ENCODE assay signal across 28 cellular contexts in the genomic region with DNA sequence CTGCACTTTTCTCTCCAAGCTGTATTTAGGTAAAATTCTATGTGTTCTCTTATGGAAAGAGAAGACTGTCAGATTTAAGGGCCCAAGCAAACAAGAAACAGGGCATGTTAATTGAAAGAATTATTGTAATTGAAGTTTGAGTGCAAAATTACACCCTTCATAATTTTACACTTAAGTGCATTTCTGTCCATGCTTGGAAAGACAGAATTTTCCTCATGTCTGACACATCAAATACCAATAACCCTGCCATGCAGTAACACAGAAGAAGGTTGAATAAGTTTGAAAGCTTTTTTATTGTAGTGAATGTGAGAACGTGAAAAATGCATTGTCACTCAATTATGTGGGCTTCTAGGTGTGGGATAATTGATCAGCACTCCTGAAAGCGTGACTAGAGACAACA.
"Had no signal": no experiment of that assay in that cellular context is flagged by ENCODE, and none has a peak within 500 bp of the region (broad histone marks: within the 10 kb centered on the region; RNA-seq: fewer than 3 reads in every experiment).

No MANE protein-coding gene starts in this region.

- H3K4me1 Mint-ChIP-seq: activated naive CD4-positive, alpha-beta T cell treated with anti-CD3 and anti-CD28 coated beads, Interleukin-2, amount 10 ng/mL, durations not matched to agents 7 days and 5 days; endodermal cell; stimulated activated effector memory CD8-positive, alpha-beta T cell treated with anti-CD3 and anti-CD28 coated beads, Interleukin-12 subunit alpha, Interleukin-12 subunit beta, amount 100 ng/mL, for 72 hours had no signal

- H3K9me3 ChIP-seq: esophagus muscularis mucosa, neutrophil, ovary, prostate gland, sigmoid colon, uterus had no signal

- H3K27me3 ChIP-seq: esophagus muscularis mucosa, foreskin keratinocyte, neutrophil, ovary, sigmoid colon, uterus had no signal

- H3K9me3 Mint-ChIP-seq: activated naive CD4-positive, alpha-beta T cell treated with anti-CD3 and anti-CD28 coated beads, Interleukin-2, amount 10 ng/mL, durations not matched to agents 7 days and 5 days; activated T-helper 1 cell treated with anti-CD3 and anti-CD28 coated beads, Interleukin-12 subunit alpha, Interleukin-12 subunit beta, Interleukin-2, Interleukin-4 antibody, amounts not matched to agents 30 ng/mL and 10 ng/mL and 1 ng/mL, durations not matched to agents 14 hours and 24 hours and 36 hours; endodermal cell; stimulated activated effector memory CD8-positive, alpha-beta T cell treated with anti-CD3 and anti-CD28 coated beads, Interleukin-12 subunit alpha, Interleukin-12 subunit beta, amount 100 ng/mL, for 72 hours; stimulated activated naive CD8-positive, alpha-beta T cell treated with anti-CD3 and anti-CD28 coated beads, Interleukin-15, Interleukin-2, amounts not matched to agents 100 ng/mL and 50 ng/mL, for 24 hours; T-helper 1 cell treated with Interleukin-12 subunit alpha and Interleukin-12 subunit beta and Interleukin-4 antibody, amounts not matched to agents 30 μg/mL and 1 μg/mL, for 36 hours had no signal

- H3K4me3 Mint-ChIP-seq: activated naive CD4-positive, alpha-beta T cell treated with anti-CD3 and anti-CD28 coated beads, Interleukin-2, amount 10 ng/mL, durations not matched to agents 7 days and 5 days; activated T-helper 1 cell treated with anti-CD3 and anti-CD28 coated beads, Interleukin-12 subunit alpha, Interleukin-12 subunit beta, Interleukin-2, Interleukin-4 antibody, amounts not matched to agents 30 ng/mL and 10 ng/mL and 1 ng/mL, durations not matched to agents 14 hours and 24 hours and 36 hours; dendritic cell treated with granulocyte-macrophage colony-stimulating factor and Interleukin-4, amounts not matched to agents 40 ng/mL and 50 ng/mL, for 4 days; endodermal cell; nephron; stimulated activated effector memory CD8-positive, alpha-beta T cell treated with anti-CD3 and anti-CD28 coated beads, Interleukin-12 subunit alpha, Interleukin-12 subunit beta, amount 100 ng/mL, for 72 hours; stimulated activated naive CD8-positive, alpha-beta T cell treated with anti-CD3 and anti-CD28 coated beads, Interleukin-15, Interleukin-2, amounts not matched to agents 100 ng/mL and 50 ng/mL, for 24 hours; T-helper 1 cell treated with Interleukin-12 subunit alpha and Interleukin-12 subunit beta and Interleukin-4 antibody, amounts not matched to agents 30 μg/mL and 1 μg/mL, for 36 hours; type B pancreatic cell had no signal

- H3K4me1 ChIP-seq: prostate gland, uterus had no signal

- H3K4me3 ChIP-seq: esophagus muscularis mucosa, ovary, prostate gland, sigmoid colon, uterus had no signal

- H3K36me3 Mint-ChIP-seq: activated naive CD4-positive, alpha-beta T cell treated with anti-CD3 and anti-CD28 coated beads, Interleukin-2, amount 10 ng/mL, durations not matched to agents 7 days and 5 days; stimulated activated effector memory CD8-positive, alpha-beta T cell treated with anti-CD3 and anti-CD28 coated beads, Interleukin-12 subunit alpha, Interleukin-12 subunit beta, amount 100 ng/mL, for 72 hours; type B pancreatic cell had no signal

- H3K36me3 ChIP-seq: esophagus muscularis mucosa, neutrophil, ovary, prostate gland, sigmoid colon, uterus had no signal

- DNase-seq: activated CD4-positive, alpha-beta T cell treated with anti-CD3 and anti-CD28 coated beads for 4 hours; activated CD4-positive, alpha-beta T cell treated with anti-CD3 and anti-CD28 coated beads, Interleukin-2, amount 50 U/mL, for 4 hours; activated CD8-positive, alpha-beta memory T cell treated with anti-CD3 and anti-CD28 coated beads for 24 hours; activated gamma-delta T cell; activated naive CD4-positive, alpha-beta T cell treated with anti-CD3 and anti-CD28 coated beads, Interleukin-2, amount 10 ng/mL, durations not matched to agents 7 days and 5 days; amniotic stem cell; caudate nucleus; endodermal cell; foreskin keratinocyte; left cardiac atrium; left ventricle myocardium superior; ovary; sigmoid colon; small intestine; stimulated activated CD4-positive, alpha-beta T cell treated with anti-CD3 and anti-CD28 coated beads, Interleukin-4, amount 100 ng/mL, for 24 hours; T-helper 9 cell; uterus had no signal

- H3K27ac Mint-ChIP-seq: activated naive CD4-positive, alpha-beta T cell treated with anti-CD3 and anti-CD28 coated beads, Interleukin-2, amount 10 ng/mL, durations not matched to agents 7 days and 5 days; activated T-helper 1 cell treated with anti-CD3 and anti-CD28 coated beads, Interleukin-12 subunit alpha, Interleukin-12 subunit beta, Interleukin-2, Interleukin-4 antibody, amounts not matched to agents 30 ng/mL and 10 ng/mL and 1 ng/mL, durations not matched to agents 14 hours and 24 hours and 36 hours; dendritic cell treated with granulocyte-macrophage colony-stimulating factor and Interleukin-4, amounts not matched to agents 40 ng/mL and 50 ng/mL, for 4 days; endodermal cell; stimulated activated effector memory CD8-positive, alpha-beta T cell treated with anti-CD3 and anti-CD28 coated beads, Interleukin-12 subunit alpha, Interleukin-12 subunit beta, amount 100 ng/mL, for 72 hours; stimulated activated naive CD8-positive, alpha-beta T cell treated with anti-CD3 and anti-CD28 coated beads, Interleukin-15, Interleukin-2, amounts not matched to agents 100 ng/mL and 50 ng/mL, for 24 hours; T-helper 1 cell treated with Interleukin-12 subunit alpha and Interleukin-12 subunit beta and Interleukin-4 antibody, amounts not matched to agents 30 μg/mL and 1 μg/mL, for 36 hours; type B pancreatic cell had no signal

- H3K27ac ChIP-seq: esophagus muscularis mucosa, foreskin keratinocyte, neutrophil, ovary, prostate gland, sigmoid colon, uterus, VCaP had no signal
